Comparison of ENCODE assay signal across 23 cellular contexts in the genomic region with DNA sequence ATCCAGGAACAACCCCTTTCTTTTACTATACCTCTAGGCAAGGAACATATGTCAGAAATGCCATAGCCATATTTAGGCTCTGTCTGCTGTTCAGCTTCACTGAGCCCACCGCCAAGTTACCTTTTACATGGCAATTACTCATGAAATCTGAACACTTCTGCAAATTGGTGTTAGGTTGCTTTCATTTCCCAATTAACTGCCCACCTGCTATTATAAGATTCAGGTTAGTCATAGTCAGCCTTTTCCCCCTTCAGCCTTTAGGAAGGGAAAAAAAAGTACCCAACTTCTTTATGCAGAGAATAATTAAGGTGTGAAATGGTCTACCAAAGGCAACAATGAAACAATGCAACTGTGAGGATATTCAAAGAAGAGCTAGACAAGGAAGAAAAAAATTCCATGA.
DNase-seq lines count a peak whose midpoint lies in the region; ATAC-seq and TF ChIP-seq lines count a peak whose summit lies in the region.
"Had no signal": no experiment of that assay in that cellular context is flagged by ENCODE, and none has a peak within 500 bp of the region (broad histone marks: within the 10 kb centered on the region; RNA-seq: fewer than 3 reads in every experiment).

No MANE protein-coding gene starts in this region.

- H3K27ac ChIP-seq in Karpas-422 (ENCODE audit: low read length): no peak overlapping the region
- no peak overlapping the region for H3K27ac ChIP-seq in coronary artery
- H3K27ac ChIP-seq: C4-2B, SJSA1 had no signal

- ATAC-seq in HG03280 (IDR thresholded peaks at IDR 0.05; ENCODE audit: unreplicated experiment): no peak
- ATAC-seq: HCT116, Right ventricle myocardium inferior had no signal

- no peaks in the 10 kb centered on the region for H3K27me3 ChIP-seq in Karpas-422 (ENCODE audit: low read length)
- H3K27me3 ChIP-seq: MG63, SJSA1 had no signal

- no peak overlapping the region for H2AFZ ChIP-seq in Karpas-422 (ENCODE audit: low read length)

- H3K4me3 ChIP-seq in GM12865 (ENCODE audit: low read depth, low read length) (no peak overlapping the region), Karpas-422 (ENCODE audit: low read length) (no peak overlapping the region), coronary artery (no peak overlapping the region)
- H3K4me3 ChIP-seq: MG63, SJSA1 had no signal

- TF ChIP-seq CTCF in GM12865 (IDR thresholded peaks at IDR 0.05; ENCODE audit: insufficient read depth, low read depth, low read length, missing control alignments): no peak
- TF ChIP-seq CTCF in coronary artery (IDR thresholded peaks at IDR 0.05): no peak

- H3K4me2 ChIP-seq in Karpas-422 (ENCODE audit: low read depth, low read length, poor library complexity, severe bottlenecking): no peak overlapping the region

- H3K36me3 ChIP-seq in Karpas-422 (ENCODE audit: insufficient read depth, low read length): no peaks in the 10 kb centered on the region
- H3K36me3 ChIP-seq: MG63, SJSA1 had no signal

- no peaks in the 10 kb centered on the region for H3K9me2 ChIP-seq in Karpas-422 (replicated peaks; ENCODE audit: insufficient read depth, low read length)

- DNase-seq in NCI-H146 (lab: John Stamatoyannopoulos, UW) (peak; percentile 44), NCI-H146 treated with DMSO at 0.1 percent for 48 hours (lab: John Stamatoyannopoulos, UW; ENCODE audit: unreplicated experiment) (no peak), GM12865 (ENCODE audit: low read depth) (peak; percentile 39), Karpas-422 (peak; percentile 54), left kidney (ENCODE audit: low read depth, low spot score) (peak; percentile 36), coronary artery (ENCODE audit: low spot score) (no peak), A172 (ENCODE audit: low spot score) (no peak)
- DNase-seq: 8988T, AML-193, EL, GF-D8, GOT3, MG63, NCI-H1417 treated with DMSO at 0.1 percent for 48 hours, NCI-H2029 treated with DMSO at 0.1 percent for 48 hours, NCI-H446 treated with DMSO at 0.1 percent for 48 hours, NCI-H526 treated with DMSO at 0.1 percent for 48 hours, T-helper 1 cell had no signal

- peaks cover 35% of the 10 kb centered on the region for H3K4me1 ChIP-seq in Karpas-422 (ENCODE audit: low read length)
- H3K4me1 ChIP-seq: SJSA1 had no signal

- no peaks in the 10 kb centered on the region for H3K9me3 ChIP-seq in Karpas-422 (ENCODE audit: low read length)
- H3K9me3 ChIP-seq: MG63, SJSA1 had no signal

- H4K20me1 ChIP-seq in Karpas-422 (ENCODE audit: insufficient read depth, low read depth, low read length): no peaks in the 10 kb centered on the region

- H3K9ac ChIP-seq in Karpas-422 (ENCODE audit: low read length): no peak overlapping the region

- no peaks in the 10 kb centered on the region for H3K79me2 ChIP-seq in Karpas-422 (ENCODE audit: low read length)

Comparison
In these comparisons a context has a peak if more than half of its experiments do, and no peak if none do; other contexts are left out.
1. DNase-seq: peak in NCI-H146 (single experiment), GM12865 (single experiment), Karpas-422 (single experiment) and left kidney (single experiment); none in NCI-H146 treated with DMSO at 0.1 percent for 48 hours (single experiment), coronary artery (single experiment) and A172 (single experiment).